Comparison of ENCODE assay signal across 1 cellular context in the genomic region with DNA sequence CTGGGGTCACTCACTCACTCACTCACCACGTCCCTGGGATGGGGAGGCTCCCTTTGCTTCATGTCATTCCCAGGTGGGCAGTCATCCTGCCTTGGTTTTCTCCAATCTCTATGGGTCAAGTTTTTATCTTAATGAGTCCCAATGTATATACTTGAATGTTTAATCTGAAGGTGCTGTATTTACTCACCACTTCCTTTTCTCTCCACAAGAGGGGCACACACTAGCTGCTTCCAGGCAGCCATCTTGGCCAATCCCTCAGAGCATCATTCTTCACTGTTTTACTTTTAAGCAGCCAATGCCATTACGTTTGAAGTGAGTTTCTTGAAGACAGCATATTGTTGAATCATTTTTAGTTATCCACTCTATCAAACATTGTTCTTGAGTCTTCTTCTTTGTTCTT.
TF ChIP-seq lines count a peak whose summit lies in the region.

No MANE protein-coding gene starts in this region.

TF ChIP-seq in GM23338, 12 proteins besides CTCF, POLR2A, EP300 and RAD21 (continued from another document):
- TF ChIP-seq, protein P1, sequence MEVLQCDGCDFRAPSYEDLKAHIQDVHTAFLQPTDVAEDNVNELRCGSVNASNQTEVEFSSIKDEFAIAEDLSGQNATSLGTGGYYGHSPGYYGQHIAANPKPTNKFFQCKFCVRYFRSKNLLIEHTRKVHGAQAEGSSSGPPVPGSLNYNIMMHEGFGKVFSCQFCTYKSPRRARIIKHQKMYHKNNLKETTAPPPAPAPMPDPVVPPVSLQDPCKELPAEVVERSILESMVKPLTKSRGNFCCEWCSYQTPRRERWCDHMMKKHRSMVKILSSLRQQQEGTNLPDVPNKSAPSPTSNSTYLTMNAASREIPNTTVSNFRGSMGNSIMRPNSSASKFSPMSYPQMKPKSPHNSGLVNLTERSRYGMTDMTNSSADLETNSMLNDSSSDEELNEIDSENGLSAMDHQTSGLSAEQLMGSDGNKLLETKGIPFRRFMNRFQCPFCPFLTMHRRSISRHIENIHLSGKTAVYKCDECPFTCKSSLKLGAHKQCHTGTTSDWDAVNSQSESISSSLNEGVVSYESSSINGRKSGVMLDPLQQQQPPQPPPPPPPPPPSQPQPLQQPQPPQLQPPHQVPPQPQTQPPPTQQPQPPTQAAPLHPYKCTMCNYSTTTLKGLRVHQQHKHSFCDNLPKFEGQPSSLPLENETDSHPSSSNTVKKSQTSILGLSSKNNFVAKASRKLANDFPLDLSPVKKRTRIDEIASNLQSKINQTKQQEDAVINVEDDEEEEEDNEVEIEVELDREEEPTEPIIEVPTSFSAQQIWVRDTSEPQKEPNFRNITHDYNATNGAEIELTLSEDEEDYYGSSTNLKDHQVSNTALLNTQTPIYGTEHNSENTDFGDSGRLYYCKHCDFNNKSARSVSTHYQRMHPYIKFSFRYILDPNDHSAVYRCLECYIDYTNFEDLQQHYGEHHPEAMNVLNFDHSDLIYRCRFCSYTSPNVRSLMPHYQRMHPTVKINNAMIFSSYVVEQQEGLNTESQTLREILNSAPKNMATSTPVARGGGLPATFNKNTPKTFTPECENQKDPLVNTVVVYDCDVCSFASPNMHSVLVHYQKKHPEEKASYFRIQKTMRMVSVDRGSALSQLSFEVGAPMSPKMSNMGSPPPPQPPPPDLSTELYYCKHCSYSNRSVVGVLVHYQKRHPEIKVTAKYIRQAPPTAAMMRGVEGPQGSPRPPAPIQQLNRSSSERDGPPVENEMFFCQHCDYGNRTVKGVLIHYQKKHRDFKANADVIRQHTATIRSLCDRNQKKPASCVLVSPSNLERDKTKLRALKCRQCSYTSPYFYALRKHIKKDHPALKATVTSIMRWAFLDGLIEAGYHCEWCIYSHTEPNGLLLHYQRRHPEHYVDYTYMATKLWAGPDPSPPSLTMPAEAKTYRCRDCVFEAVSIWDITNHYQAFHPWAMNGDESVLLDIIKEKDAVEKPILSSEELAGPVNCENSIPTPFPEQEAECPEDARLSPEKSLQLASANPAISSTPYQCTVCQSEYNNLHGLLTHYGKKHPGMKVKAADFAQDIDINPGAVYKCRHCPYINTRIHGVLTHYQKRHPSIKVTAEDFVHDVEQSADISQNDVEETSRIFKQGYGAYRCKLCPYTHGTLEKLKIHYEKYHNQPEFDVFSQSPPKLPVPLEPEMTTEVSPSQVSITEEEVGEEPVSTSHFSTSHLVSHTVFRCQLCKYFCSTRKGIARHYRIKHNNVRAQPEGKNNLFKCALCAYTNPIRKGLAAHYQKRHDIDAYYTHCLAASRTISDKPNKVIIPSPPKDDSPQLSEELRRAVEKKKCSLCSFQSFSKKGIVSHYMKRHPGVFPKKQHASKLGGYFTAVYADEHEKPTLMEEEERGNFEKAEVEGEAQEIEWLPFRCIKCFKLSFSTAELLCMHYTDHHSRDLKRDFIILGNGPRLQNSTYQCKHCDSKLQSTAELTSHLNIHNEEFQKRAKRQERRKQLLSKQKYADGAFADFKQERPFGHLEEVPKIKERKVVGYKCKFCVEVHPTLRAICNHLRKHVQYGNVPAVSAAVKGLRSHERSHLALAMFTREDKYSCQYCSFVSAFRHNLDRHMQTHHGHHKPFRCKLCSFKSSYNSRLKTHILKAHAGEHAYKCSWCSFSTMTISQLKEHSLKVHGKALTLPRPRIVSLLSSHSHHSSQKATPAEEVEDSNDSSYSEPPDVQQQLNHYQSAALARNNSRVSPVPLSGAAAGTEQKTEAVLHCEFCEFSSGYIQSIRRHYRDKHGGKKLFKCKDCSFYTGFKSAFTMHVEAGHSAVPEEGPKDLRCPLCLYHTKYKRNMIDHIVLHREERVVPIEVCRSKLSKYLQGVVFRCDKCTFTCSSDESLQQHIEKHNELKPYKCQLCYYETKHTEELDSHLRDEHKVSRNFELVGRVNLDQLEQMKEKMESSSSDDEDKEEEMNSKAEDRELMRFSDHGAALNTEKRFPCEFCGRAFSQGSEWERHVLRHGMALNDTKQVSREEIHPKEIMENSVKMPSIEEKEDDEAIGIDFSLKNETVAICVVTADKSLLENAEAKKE (CRISPR knock-in tag; IDR thresholded peaks at IDR 0.05) = no peak
